In genomic region chr1:160284782-160285344, GRCh38 we compare ENCODE assay signal across 8 cellular contexts.
DNase-seq lines count a peak whose midpoint lies in the region; ATAC-seq and FAIRE-seq lines count a peak whose summit lies in the region.

A gene with protein sequence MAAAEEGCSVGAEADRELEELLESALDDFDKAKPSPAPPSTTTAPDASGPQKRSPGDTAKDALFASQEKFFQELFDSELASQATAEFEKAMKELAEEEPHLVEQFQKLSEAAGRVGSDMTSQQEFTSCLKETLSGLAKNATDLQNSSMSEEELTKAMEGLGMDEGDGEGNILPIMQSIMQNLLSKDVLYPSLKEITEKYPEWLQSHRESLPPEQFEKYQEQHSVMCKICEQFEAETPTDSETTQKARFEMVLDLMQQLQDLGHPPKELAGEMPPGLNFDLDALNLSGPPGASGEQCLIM (minus strand): TSS chr1:160285133. CDS start chr1:160285124, 9 bp downstream.

- H3K4me1 Mint-ChIP-seq in effector memory CD8-positive, alpha-beta T cell (ENCODE audit: low read depth in 2 of 2): peaks cover 22 to 26% of the 10 kb centered on the region in 2 donors
- peaks cover 17% of the 10 kb centered on the region for H3K4me1 Mint-ChIP-seq in memory B cell

- H3K27me3 Mint-ChIP-seq in effector memory CD8-positive, alpha-beta T cell: no peaks in the 10 kb centered on the region
- no peaks in the 10 kb centered on the region for H3K27me3 Mint-ChIP-seq in memory B cell

- peak; percentile 89 for ATAC-seq in GM21367 (IDR thresholded peaks at IDR 0.05; ENCODE audit: unreplicated experiment)
- ATAC-seq in effector memory CD8-positive, alpha-beta T cell (replicated peaks): peak; percentile 100
- ATAC-seq in memory B cell (ENCODE audit: low read depth): peak; percentile 100

- H3K27ac Mint-ChIP-seq in effector memory CD8-positive, alpha-beta T cell: peak within 1 kb of the TSS; percentile 93 to 98
- peak within 1 kb of the TSS; percentile 96 for H3K27ac Mint-ChIP-seq in memory B cell

- H3K4me3 Mint-ChIP-seq in effector memory CD8-positive, alpha-beta T cell: peak within 1 kb of the TSS; percentile 99 to 100
- H3K4me3 Mint-ChIP-seq in memory B cell: peak within 1 kb of the TSS; percentile 98

- peaks cover 53% of the 10 kb centered on the region for H3K36me3 Mint-ChIP-seq in effector memory CD8-positive, alpha-beta T cell (ENCODE audit: insufficient read depth)
- peaks cover 15% of the 10 kb centered on the region for H3K36me3 Mint-ChIP-seq in memory B cell

- DNase-seq in COLO829 (ENCODE audit: low spot score): peak; percentile 98
- peak; percentile 88 for DNase-seq in HTR-8/SVneo (ENCODE audit: insufficient read length, low spot score)
- DNase-seq in NOMO-1 treated with dmso at 0.1 percent for 144 hours (lab: John Stamatoyannopoulos, UW; ENCODE audit: unreplicated experiment): peak; percentile 89
- peak; percentile 77 to 87 (median 86) for DNase-seq in activated CD8-positive, alpha-beta memory T cell treated with anti-CD3 and anti-CD28 coated beads for 48 hours (ENCODE audit: low read depth in 2 of 3, low spot score in 2 of 3)
- peak; percentile 93 to 96 (median 94) for DNase-seq in effector memory CD8-positive, alpha-beta T cell
- DNase-seq in memory B cell (ENCODE audit: low spot score in 2 of 2): peak; percentile 91
- peak; percentile 83 for DNase-seq in stimulated activated CD8-positive, alpha-beta memory T cell treated with anti-CD3 and anti-CD28 coated beads, Interleukin-12 subunit alpha, Interleukin-12 subunit beta, amount 100 ng/mL, for 24 hours (ENCODE audit: extremely low read depth)

- peak; percentile 71 for FAIRE-seq in HTR-8/SVneo (lab: Jason Lieb, UNC)

- no peaks in the 10 kb centered on the region for H3K9me3 Mint-ChIP-seq in effector memory CD8-positive, alpha-beta T cell
- no peaks in the 10 kb centered on the region for H3K9me3 Mint-ChIP-seq in memory B cell

Comparison
In these comparisons a context has a peak if more than half of its experiments do, and no peak if none do; other contexts are left out.
1. Peak in every context shown above with its lines: DNase-seq and ATAC-seq.